2 cellular contexts compared by ENCODE assay signal in the genomic region with DNA sequence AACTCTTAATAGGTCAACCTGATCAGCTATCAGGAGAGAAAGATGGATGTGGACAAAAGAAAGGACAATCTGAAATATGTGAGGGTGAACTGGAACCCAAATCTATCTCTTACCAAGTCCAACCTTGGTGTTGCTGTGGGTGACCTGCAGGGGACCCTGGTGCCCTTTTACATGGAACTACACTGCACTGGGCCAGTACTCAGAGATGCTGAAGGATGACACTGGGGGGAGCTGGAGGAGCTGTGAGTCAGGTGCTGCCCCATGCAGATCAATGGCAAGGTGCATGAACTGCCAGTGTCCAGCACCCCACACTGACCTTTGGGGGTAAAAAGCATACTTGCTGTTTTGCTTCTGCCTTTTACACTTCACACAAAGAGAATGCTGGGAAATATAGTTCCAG.
TF ChIP-seq lines count a peak whose summit lies in the region.

No MANE protein-coding gene starts in this region.

TF ChIP-seq in HepG2, 621 proteins besides CTCF, POLR2A, EP300 and RAD21:
- TF ChIP-seq STAG1 (CRISPR knock-in tag; IDR thresholded peaks at IDR 0.05) = 0 out of 2 replicates have a peak, but pooled peaks have one; percentile 8
- TF ChIP-seq, protein P1, sequence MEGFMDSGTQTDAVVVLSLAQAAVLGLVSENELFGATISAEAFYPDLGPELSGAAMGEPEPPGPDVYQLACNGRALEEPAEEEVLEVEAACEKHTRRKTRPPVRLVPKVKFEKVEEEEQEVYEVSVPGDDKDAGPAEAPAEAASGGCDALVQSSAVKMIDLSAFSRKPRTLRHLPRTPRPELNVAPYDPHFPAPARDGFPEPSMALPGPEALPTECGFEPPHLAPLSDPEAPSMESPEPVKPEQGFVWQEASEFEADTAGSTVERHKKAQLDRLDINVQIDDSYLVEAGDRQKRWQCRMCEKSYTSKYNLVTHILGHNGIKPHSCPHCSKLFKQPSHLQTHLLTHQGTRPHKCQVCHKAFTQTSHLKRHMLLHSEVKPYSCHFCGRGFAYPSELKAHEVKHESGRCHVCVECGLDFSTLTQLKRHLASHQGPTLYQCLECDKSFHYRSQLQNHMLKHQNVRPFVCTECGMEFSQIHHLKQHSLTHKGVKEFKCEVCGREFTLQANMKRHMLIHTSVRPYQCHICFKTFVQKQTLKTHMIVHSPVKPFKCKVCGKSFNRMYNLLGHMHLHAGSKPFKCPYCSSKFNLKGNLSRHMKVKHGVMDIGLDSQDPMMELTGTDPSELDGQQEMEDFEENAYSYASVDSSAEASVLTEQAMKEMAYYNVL (CRISPR knock-in tag; IDR thresholded peaks at IDR 0.05; ENCODE audit: borderline replicate concordance) = no peak

TF ChIP-seq in K562, 482 proteins besides CTCF, POLR2A, EP300 and RAD21:
- TF ChIP-seq, protein P2, sequence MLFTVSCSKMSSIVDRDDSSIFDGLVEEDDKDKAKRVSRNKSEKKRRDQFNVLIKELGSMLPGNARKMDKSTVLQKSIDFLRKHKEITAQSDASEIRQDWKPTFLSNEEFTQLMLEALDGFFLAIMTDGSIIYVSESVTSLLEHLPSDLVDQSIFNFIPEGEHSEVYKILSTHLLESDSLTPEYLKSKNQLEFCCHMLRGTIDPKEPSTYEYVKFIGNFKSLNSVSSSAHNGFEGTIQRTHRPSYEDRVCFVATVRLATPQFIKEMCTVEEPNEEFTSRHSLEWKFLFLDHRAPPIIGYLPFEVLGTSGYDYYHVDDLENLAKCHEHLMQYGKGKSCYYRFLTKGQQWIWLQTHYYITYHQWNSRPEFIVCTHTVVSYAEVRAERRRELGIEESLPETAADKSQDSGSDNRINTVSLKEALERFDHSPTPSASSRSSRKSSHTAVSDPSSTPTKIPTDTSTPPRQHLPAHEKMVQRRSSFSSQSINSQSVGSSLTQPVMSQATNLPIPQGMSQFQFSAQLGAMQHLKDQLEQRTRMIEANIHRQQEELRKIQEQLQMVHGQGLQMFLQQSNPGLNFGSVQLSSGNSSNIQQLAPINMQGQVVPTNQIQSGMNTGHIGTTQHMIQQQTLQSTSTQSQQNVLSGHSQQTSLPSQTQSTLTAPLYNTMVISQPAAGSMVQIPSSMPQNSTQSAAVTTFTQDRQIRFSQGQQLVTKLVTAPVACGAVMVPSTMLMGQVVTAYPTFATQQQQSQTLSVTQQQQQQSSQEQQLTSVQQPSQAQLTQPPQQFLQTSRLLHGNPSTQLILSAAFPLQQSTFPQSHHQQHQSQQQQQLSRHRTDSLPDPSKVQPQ (CRISPR knock-in tag; IDR thresholded peaks at IDR 0.05; ENCODE audit: borderline replicate concordance) = no peak
- TF ChIP-seq, protein P3, sequence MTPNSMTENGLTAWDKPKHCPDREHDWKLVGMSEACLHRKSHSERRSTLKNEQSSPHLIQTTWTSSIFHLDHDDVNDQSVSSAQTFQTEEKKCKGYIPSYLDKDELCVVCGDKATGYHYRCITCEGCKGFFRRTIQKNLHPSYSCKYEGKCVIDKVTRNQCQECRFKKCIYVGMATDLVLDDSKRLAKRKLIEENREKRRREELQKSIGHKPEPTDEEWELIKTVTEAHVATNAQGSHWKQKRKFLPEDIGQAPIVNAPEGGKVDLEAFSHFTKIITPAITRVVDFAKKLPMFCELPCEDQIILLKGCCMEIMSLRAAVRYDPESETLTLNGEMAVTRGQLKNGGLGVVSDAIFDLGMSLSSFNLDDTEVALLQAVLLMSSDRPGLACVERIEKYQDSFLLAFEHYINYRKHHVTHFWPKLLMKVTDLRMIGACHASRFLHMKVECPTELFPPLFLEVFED (CRISPR knock-in tag; conservative IDR thresholded peaks at IDR 0.05) = no peak
- TF ChIP-seq GABPB2 (CRISPR knock-in tag; conservative IDR thresholded peaks at IDR 0.05) = no peak
- no peak for TF ChIP-seq ZBTB17 (CRISPR knock-in tag; IDR thresholded peaks at IDR 0.05)
- no peak for TF ChIP-seq ZSCAN29 (IDR thresholded peaks at IDR 0.05)
- TF ChIP-seq TEAD2 (tag; IDR thresholded peaks at IDR 0.05) = no peak
- no peak for TF ChIP-seq SMARCA5 (IDR thresholded peaks at IDR 0.05)
- TF ChIP-seq RBFOX2 (IDR thresholded peaks at IDR 0.05; ENCODE audit: low read depth, low read length) = no peak
- TF ChIP-seq ZNF324 (CRISPR knock-in tag; IDR thresholded peaks at IDR 0.05) = no peak
- TF ChIP-seq, protein P4, sequence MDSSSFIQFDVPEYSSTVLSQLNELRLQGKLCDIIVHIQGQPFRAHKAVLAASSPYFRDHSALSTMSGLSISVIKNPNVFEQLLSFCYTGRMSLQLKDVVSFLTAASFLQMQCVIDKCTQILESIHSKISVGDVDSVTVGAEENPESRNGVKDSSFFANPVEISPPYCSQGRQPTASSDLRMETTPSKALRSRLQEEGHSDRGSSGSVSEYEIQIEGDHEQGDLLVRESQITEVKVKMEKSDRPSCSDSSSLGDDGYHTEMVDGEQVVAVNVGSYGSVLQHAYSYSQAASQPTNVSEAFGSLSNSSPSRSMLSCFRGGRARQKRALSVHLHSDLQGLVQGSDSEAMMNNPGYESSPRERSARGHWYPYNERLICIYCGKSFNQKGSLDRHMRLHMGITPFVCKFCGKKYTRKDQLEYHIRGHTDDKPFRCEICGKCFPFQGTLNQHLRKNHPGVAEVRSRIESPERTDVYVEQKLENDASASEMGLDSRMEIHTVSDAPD (CRISPR knock-in tag; IDR thresholded peaks at IDR 0.05) = no peak
- TF ChIP-seq KDM4B (IDR thresholded peaks at IDR 0.05; ENCODE audit: borderline replicate concordance in 2 of 2, low read depth in 1 of 2) = no peak
- TF ChIP-seq MTA3 (IDR thresholded peaks at IDR 0.05; ENCODE audit: borderline replicate concordance) = no peak
- TF ChIP-seq CBX2 (IDR thresholded peaks at IDR 0.05; ENCODE audit: insufficient read depth, low read length, poor library complexity, severe bottlenecking) = no peak
- no peak for TF ChIP-seq GTF2F1 (IDR thresholded peaks at IDR 0.05; ENCODE audit: low read depth, low read length)
- TF ChIP-seq, protein P5, sequence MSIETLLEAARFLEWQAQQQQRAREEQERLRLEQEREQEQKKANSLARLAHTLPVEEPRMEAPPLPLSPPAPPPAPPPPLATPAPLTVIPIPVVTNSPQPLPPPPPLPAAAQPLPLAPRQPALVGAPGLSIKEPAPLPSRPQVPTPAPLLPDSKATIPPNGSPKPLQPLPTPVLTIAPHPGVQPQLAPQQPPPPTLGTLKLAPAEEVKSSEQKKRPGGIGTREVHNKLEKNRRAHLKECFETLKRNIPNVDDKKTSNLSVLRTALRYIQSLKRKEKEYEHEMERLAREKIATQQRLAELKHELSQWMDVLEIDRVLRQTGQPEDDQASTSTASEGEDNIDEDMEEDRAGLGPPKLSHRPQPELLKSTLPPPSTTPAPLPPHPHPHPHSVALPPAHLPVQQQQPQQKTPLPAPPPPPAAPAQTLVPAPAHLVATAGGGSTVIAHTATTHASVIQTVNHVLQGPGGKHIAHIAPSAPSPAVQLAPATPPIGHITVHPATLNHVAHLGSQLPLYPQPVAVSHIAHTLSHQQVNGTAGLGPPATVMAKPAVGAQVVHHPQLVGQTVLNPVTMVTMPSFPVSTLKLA (conservative IDR thresholded peaks at IDR 0.05) = no peak
